ENCODE assay signal across 19 cellular contexts in the genomic region with DNA sequence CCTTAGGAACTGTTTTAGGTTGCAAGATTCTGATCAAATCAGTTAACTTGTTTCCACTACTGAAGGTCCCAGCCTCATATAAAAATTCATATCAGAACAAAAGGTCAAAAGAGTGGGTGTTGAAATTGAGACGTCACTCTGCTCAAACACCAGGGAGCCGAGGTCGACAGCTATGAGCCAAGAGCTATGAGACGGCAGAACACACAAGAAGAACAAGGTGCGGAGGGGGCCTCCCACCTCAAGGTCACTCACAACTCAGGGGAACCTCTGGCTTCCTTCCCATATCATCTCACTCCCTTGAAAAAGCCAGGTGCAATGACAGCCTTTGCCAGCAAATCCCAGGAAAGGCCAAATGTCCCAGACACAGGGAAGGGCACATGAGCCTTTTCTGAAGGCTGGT. TPM values are rescaled to one million over a fixed set of nuclear protein-coding genes. Genes with fewer than 3 reads are reported as not detected.
"Had no signal": no experiment of that assay in that cellular context is flagged by ENCODE, and none has a peak within 500 bp of the region (broad histone marks: within the 10 kb centered on the region; RNA-seq: fewer than 3 reads in every experiment).

No MANE protein-coding gene starts in this region.

- H3K4me3 ChIP-seq: esophagus squamous epithelium, neural progenitor cell, smooth muscle cell, upper lobe of right lung had no signal

- ATAC-seq: activated CD4-positive, alpha-beta T cell treated with anti-CD3 and anti-CD28 coated beads for 36 hours; activated T-cell treated with anti-CD3 and anti-CD28 coated beads, Interleukin-2, amount 50 U/mL, for 4 hours; foreskin keratinocyte; stimulated activated naive CD8-positive, alpha-beta T cell treated with anti-CD3 and anti-CD28 coated beads, Interleukin-15, Interleukin-2, amounts not matched to agents 100 U/mL and 50 U/mL, for 24 hours; T-helper 17 cell; upper lobe of right lung had no signal

- H3K27me3 ChIP-seq: esophagus squamous epithelium, foreskin keratinocyte, neural progenitor cell, upper lobe of right lung had no signal

- H3K36me3 ChIP-seq: neural progenitor cell, upper lobe of right lung had no signal

- H3K9me3 ChIP-seq: esophagus squamous epithelium, upper lobe of right lung had no signal

- H3K9ac ChIP-seq: neural progenitor cell had no signal

- H3K4me1 ChIP-seq: esophagus squamous epithelium, foreskin keratinocyte, neural progenitor cell, upper lobe of right lung had no signal

- H3K27ac ChIP-seq: esophagus squamous epithelium, foreskin keratinocyte, neural progenitor cell, upper lobe of right lung had no signal

- DNase-seq: activated CD4-positive, alpha-beta memory T cell treated with anti-CD3 and anti-CD28 coated beads, Interleukin-2, amount 10 ng/mL, durations not matched to agents 7 days and 5 days; activated CD4-positive, alpha-beta T cell treated with anti-CD3 and anti-CD28 coated beads for 36 hours; activated effector memory CD4-positive, alpha-beta T cell treated with Interleukin-2 at 50 U/mL for 16 hours; activated naive CD4-positive, alpha-beta T cell treated with anti-CD3 and anti-CD28 coated beads, Interleukin-2, amount 50 U/mL, for 16 hours; activated T-cell treated with anti-CD3 and anti-CD28 coated beads, Interleukin-2, amount 50 U/mL, for 4 hours; central memory CD4-positive, alpha-beta T cell; cortex of kidney; effector CD8-positive, alpha-beta T cell; esophagus squamous epithelium; foreskin keratinocyte; midbrain; naive B cell; stimulated activated CD4-positive, alpha-beta T cell treated with anti-CD3 and anti-CD28 coated beads, Interleukin-4, amount 100 ng/mL, for 4 hours; stimulated activated CD8-positive, alpha-beta memory T cell treated with anti-CD3 and anti-CD28 coated beads, Interleukin-4, amount 100 ng/mL, for 48 hours; stimulated activated naive CD8-positive, alpha-beta T cell treated with anti-CD3 and anti-CD28 coated beads, Interleukin-15, Interleukin-2, amounts not matched to agents 100 U/mL and 50 U/mL, for 24 hours; T-helper 17 cell; upper lobe of right lung had no signal

RNA-seq across cellular contexts. Expression of gene SEC16B, which starts 0.7 kb away (rescaled TPM):
- total RNA-seq: activated CD4-positive, alpha-beta memory T cell treated with anti-CD3 and anti-CD28 coated beads, Interleukin-2, amount 10 ng/mL, durations not matched to agents 7 days and 5 days; activated CD4-positive, alpha-beta T cell treated with anti-CD3 and anti-CD28 coated beads for 36 hours; activated T-cell treated with anti-CD3 and anti-CD28 coated beads, Interleukin-2, amount 50 U/mL, for 4 hours; T-helper 17 cell had no signal
